Comparison of ENCODE assay signal across 10 cellular contexts in the genomic region with DNA sequence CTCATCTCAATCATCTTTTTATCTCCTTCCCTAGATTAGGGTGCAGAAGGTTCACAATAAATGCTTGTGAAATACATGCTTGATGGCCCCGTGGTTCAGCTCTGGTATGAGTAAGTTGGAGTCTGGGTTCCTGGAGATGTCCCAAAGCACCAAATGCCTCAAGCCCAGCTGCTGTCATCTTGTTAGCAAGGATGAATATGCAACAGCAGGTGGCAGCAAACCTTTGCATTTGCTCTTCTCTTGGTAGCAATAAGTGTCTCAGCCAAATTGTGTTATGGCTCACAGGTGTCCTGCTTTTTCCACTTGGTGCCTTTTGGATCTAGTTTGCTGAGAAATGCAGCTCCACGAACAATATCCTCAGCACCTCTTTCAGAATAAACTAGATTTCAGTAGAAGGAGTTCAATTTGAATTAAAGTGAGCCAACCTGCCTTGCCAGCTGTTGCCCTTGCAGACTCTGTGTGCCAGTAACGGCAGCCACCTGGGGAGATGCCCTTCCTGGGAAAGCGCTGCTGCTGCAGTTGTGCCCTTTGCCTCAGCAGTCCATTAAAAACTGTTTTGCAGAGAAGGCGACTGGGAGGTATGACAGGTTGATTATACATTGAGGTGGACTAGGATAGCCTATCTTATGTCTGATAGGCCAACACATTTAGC.
DNase-seq lines count a peak whose midpoint lies in the region; ATAC-seq, FAIRE-seq and TF ChIP-seq lines count a peak whose summit lies in the region.
"Had no signal": no experiment of that assay in that cellular context is flagged by ENCODE, and none has a peak within 500 bp of the region (broad histone marks: within the 10 kb centered on the region; RNA-seq: fewer than 3 reads in every experiment).

No MANE protein-coding gene starts in this region.

- H3K9me3 ChIP-seq in NT2/D1 (ENCODE audit: insufficient read depth, low read length) (no peaks in the 10 kb centered on the region), liver (ENCODE audit: control insufficient read depth in 4 of 4, low read length in 3 of 4) (no peaks in the 10 kb centered on the region), T-helper 17 cell (ENCODE audit: control insufficient read depth, low read length, poor library complexity, severe bottlenecking) (no peaks in the 10 kb centered on the region)

- TF ChIP-seq RAD21 in Ishikawa (IDR thresholded peaks at IDR 0.05; ENCODE audit: low read depth) (peak; percentile 64), liver (IDR thresholded peaks at IDR 0.05) (peak; percentile 91 to 94)

- TF ChIP-seq CTCF in liver (IDR thresholded peaks at IDR 0.05; ENCODE audit: low read depth, low read length, missing input control) = peak; percentile 67

- WGBS in liver = 49% methylated on average over 5 of the region's 5 CpGs

- DNase-seq in Ammon's horn (ENCODE audit: low spot score) = peak; percentile 87
- no peak for DNase-seq in GM18507 (ENCODE audit: extremely low spot score, insufficient read length, low read depth)
- DNase-seq in NT2/D1 (ENCODE audit: low read depth, low spot score) = peak; percentile 62
- peak; percentile 18 for DNase-seq in cerebellum (ENCODE audit: low spot score)
- peak; percentile 85 for DNase-seq in urothelium cell line (ENCODE audit: low spot score)
- DNase-seq in T-helper 17 cell = no peak
- DNase-seq: naive B cell had no signal

- no peak overlapping the region for H3K27ac Mint-ChIP-seq in T-helper 17 cell
- H3K27ac Mint-ChIP-seq: IgD-negative memory B cell, naive B cell had no signal

- peak; percentile 67 for FAIRE-seq in GM18507 (lab: Jason Lieb, UNC)
- peak; percentile 98 for FAIRE-seq in urothelium cell line (lab: Jason Lieb, UNC)

- no peak for ATAC-seq in T-helper 17 cell

- H3K27me3 ChIP-seq in NT2/D1 (ENCODE audit: insufficient read depth, insufficient read length) (no peaks in the 10 kb centered on the region), liver (ENCODE audit: control insufficient read depth in 4 of 4, insufficient read depth in 4 of 4, low read length in 3 of 4) (peaks cover 0 to 4% (median 0%) of the 10 kb centered on the region in 4 donors)

- no peak for TF ChIP-seq EP300 in Ishikawa (IDR thresholded peaks at IDR 0.05; ENCODE audit: borderline replicate concordance)

- H3K4me3 Mint-ChIP-seq in T-helper 17 cell = no peak overlapping the region
- H3K4me3 Mint-ChIP-seq: IgD-negative memory B cell, naive B cell had no signal

- H3K27ac ChIP-seq in liver (ENCODE audit: low read depth in 1 of 2, low read length in 2 of 2) = no peak overlapping the region

- peaks cover 32% of the 10 kb centered on the region for H3K27me3 Mint-ChIP-seq in T-helper 17 cell

- peaks cover 2% of the 10 kb centered on the region for H3K4me1 Mint-ChIP-seq in T-helper 17 cell
- H3K4me1 Mint-ChIP-seq: naive B cell had no signal

- H3K36me3 Mint-ChIP-seq in T-helper 17 cell (ENCODE audit: low read depth) = no peaks in the 10 kb centered on the region

- H3K9ac ChIP-seq in NT2/D1 (ENCODE audit: insufficient read length, low read depth) (no peak overlapping the region), liver (ENCODE audit: low read depth in 1 of 2, low read length in 2 of 2) (no peak overlapping the region)

- no peak overlapping the region for H3K4me3 ChIP-seq in NT2/D1 (ENCODE audit: insufficient read length, low read depth)
- H3K4me3 ChIP-seq in liver (ENCODE audit: low read depth in 1 of 3, low read length in 3 of 3) = no peak overlapping the region

- no peaks in the 10 kb centered on the region for H3K4me1 ChIP-seq in NT2/D1 (ENCODE audit: insufficient read depth, insufficient read length)
- no peaks in the 10 kb centered on the region for H3K4me1 ChIP-seq in liver (ENCODE audit: control insufficient read depth in 4 of 4, insufficient read depth in 4 of 4, low read length in 3 of 4)

- H3K36me3 ChIP-seq in NT2/D1 (ENCODE audit: insufficient read depth, insufficient read length, low read length) (no peaks in the 10 kb centered on the region), liver (ENCODE audit: control insufficient read depth in 4 of 4, insufficient read depth in 3 of 4, low read depth in 1 of 4, low read length in 3 of 4) (no peaks in the 10 kb centered on the region)

TF ChIP-seq in Ishikawa, 13 proteins besides CTCF, POLR2A, EP300 and RAD21:
- TF ChIP-seq CREB1 (IDR thresholded peaks at IDR 0.05; ENCODE audit: low read depth) (no peak), CEBPB (IDR thresholded peaks at IDR 0.05) (no peak), TEAD4 (IDR thresholded peaks at IDR 0.05) (no peak)
- TF ChIP-seq, protein P1, sequence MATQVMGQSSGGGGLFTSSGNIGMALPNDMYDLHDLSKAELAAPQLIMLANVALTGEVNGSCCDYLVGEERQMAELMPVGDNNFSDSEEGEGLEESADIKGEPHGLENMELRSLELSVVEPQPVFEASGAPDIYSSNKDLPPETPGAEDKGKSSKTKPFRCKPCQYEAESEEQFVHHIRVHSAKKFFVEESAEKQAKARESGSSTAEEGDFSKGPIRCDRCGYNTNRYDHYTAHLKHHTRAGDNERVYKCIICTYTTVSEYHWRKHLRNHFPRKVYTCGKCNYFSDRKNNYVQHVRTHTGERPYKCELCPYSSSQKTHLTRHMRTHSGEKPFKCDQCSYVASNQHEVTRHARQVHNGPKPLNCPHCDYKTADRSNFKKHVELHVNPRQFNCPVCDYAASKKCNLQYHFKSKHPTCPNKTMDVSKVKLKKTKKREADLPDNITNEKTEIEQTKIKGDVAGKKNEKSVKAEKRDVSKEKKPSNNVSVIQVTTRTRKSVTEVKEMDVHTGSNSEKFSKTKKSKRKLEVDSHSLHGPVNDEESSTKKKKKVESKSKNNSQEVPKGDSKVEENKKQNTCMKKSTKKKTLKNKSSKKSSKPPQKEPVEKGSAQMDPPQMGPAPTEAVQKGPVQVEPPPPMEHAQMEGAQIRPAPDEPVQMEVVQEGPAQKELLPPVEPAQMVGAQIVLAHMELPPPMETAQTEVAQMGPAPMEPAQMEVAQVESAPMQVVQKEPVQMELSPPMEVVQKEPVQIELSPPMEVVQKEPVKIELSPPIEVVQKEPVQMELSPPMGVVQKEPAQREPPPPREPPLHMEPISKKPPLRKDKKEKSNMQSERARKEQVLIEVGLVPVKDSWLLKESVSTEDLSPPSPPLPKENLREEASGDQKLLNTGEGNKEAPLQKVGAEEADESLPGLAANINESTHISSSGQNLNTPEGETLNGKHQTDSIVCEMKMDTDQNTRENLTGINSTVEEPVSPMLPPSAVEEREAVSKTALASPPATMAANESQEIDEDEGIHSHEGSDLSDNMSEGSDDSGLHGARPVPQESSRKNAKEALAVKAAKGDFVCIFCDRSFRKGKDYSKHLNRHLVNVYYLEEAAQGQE (IDR thresholded peaks at IDR 0.05; ENCODE audit: low read depth) = no peak

TF ChIP-seq in liver, 16 proteins besides CTCF, POLR2A, EP300 and RAD21:
- TF ChIP-seq NR2F2 (IDR thresholded peaks at IDR 0.05) = no peak
- TF ChIP-seq YY1 (IDR thresholded peaks at IDR 0.05) = no peak
- no peak for TF ChIP-seq HNF4A (conservative IDR thresholded peaks at IDR 0.05)
- no peak for TF ChIP-seq GABPA (IDR thresholded peaks at IDR 0.05 in 1 of 2, conservative IDR thresholded peaks at IDR 0.05 in 1 of 2)
- no peak for TF ChIP-seq TAF1 (conservative IDR thresholded peaks at IDR 0.05)
- TF ChIP-seq FOXA2 (IDR thresholded peaks at IDR 0.05) = no peak
- TF ChIP-seq, protein P2, sequence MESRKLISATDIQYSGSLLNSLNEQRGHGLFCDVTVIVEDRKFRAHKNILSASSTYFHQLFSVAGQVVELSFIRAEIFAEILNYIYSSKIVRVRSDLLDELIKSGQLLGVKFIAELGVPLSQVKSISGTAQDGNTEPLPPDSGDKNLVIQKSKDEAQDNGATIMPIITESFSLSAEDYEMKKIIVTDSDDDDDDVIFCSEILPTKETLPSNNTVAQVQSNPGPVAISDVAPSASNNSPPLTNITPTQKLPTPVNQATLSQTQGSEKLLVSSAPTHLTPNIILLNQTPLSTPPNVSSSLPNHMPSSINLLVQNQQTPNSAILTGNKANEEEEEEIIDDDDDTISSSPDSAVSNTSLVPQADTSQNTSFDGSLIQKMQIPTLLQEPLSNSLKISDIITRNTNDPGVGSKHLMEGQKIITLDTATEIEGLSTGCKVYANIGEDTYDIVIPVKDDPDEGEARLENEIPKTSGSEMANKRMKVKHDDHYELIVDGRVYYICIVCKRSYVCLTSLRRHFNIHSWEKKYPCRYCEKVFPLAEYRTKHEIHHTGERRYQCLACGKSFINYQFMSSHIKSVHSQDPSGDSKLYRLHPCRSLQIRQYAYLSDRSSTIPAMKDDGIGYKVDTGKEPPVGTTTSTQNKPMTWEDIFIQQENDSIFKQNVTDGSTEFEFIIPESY (IDR thresholded peaks at IDR 0.05) = no peak
- TF ChIP-seq HNF4G (IDR thresholded peaks at IDR 0.05) = no peak
- TF ChIP-seq EGR1 (IDR thresholded peaks at IDR 0.05; ENCODE audit: low read depth in 2 of 2) = no peak
- TF ChIP-seq FOXA1 (IDR thresholded peaks at IDR 0.05) = no peak

Comparison
In these comparisons a context has a peak if more than half of its experiments do, and no peak if none do; other contexts are left out.
1. DNase-seq: peak in Ammon's horn (single experiment), NT2/D1 (single experiment), cerebellum (single experiment) and urothelium cell line (single experiment); none in GM18507 (single experiment) and T-helper 17 cell (0 of 3).